9 cellular contexts compared by ENCODE assay signal in the genomic region with DNA sequence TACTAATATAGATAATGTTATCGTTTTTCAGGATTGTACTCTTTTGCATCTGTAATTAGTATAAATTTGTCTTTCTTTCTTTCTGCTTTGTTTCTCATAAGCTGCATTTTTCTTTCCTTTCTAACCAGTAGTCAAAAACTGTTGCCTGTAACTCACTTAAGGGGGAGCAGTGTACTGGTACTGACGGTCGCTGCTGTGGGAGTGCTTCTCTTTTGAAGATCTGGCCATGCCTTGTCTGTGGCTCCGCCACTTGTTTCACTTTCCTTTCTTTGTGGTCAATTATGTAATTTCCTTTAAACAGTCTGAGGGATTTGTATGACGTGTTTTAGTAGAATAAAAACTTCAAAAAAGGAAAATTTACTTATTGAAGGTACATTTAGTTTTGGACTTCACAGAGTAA. TPM values are rescaled to one million over a fixed set of nuclear protein-coding genes. Genes with fewer than 3 reads are reported as not detected.
A peak's percentile ranks its signal among the peaks of the same experiment; 100 is the strongest.
DNase-seq lines count a peak whose midpoint lies in the region; ATAC-seq, FAIRE-seq and TF ChIP-seq lines count a peak whose summit lies in the region.
"Had no signal": no experiment of that assay in that cellular context is flagged by ENCODE, and none has a peak within 500 bp of the region (broad histone marks: within the 10 kb centered on the region; RNA-seq: fewer than 3 reads in every experiment).

No MANE protein-coding gene starts in this region.

- peaks cover 68% of the 10 kb centered on the region for H3K36me3 Mint-ChIP-seq in activated naive CD4-positive, alpha-beta T cell treated with anti-CD3 and anti-CD28 coated beads for 36 hours (ENCODE audit: low read depth)
- H3K36me3 Mint-ChIP-seq in naive thymus-derived CD8-positive, alpha-beta T cell, result peaks cover 31 to 95% (median 43%) of the 10 kb centered on the region in 3 donors
- peaks cover 16% of the 10 kb centered on the region for H3K36me3 Mint-ChIP-seq in endothelial cell (ENCODE audit: low read depth, unreplicated experiment)

- no peaks in the 10 kb centered on the region for H3K27me3 Mint-ChIP-seq in activated naive CD4-positive, alpha-beta T cell treated with anti-CD3 and anti-CD28 coated beads for 36 hours (ENCODE audit: low read depth)
- no peaks in the 10 kb centered on the region for H3K27me3 Mint-ChIP-seq in naive thymus-derived CD8-positive, alpha-beta T cell
- H3K27me3 Mint-ChIP-seq in endothelial cell (ENCODE audit: unreplicated experiment), result no peaks in the 10 kb centered on the region

- peak; percentile 97 for ATAC-seq in HG02763 (IDR thresholded peaks at IDR 0.05; ENCODE audit: unreplicated experiment)
- ATAC-seq in naive thymus-derived CD8-positive, alpha-beta T cell, result peak; percentile 98 to 99

- no peaks in the 10 kb centered on the region for H3K9me3 Mint-ChIP-seq in activated naive CD4-positive, alpha-beta T cell treated with anti-CD3 and anti-CD28 coated beads for 36 hours
- H3K9me3 Mint-ChIP-seq in naive thymus-derived CD8-positive, alpha-beta T cell, result no peaks in the 10 kb centered on the region
- no peaks in the 10 kb centered on the region for H3K9me3 Mint-ChIP-seq in endothelial cell (ENCODE audit: unreplicated experiment)

- CTCF ChIA-PET in activated naive CD4-positive, alpha-beta T cell treated with anti-CD3 and anti-CD28 coated beads for 36 hours (lab: Charles Lee), result interaction anchor here (0.8 to 2.3 kb wide), 3 partner anchors 8 to 58 kb away, joined by 3 to 10 read pairs (median 4); partner anchors contain the start of gene BROX

- POLR2A ChIA-PET in naive thymus-derived CD8-positive, alpha-beta T cell (lab: Charles Lee), result interaction anchor here (1.4 to 3.6 kb wide), 3 partner anchors 10 to 58 kb away, joined by 5 to 39 read pairs (median 22); partner anchors contain the start of genes AIDA and BROX

- H3K4me1 Mint-ChIP-seq in activated naive CD4-positive, alpha-beta T cell treated with anti-CD3 and anti-CD28 coated beads for 36 hours (ENCODE audit: low read depth), result peaks cover 62% of the 10 kb centered on the region
- peaks cover 34 to 67% (median 63%) of the 10 kb centered on the region in 4 donors for H3K4me1 Mint-ChIP-seq in naive thymus-derived CD8-positive, alpha-beta T cell
- no peaks in the 10 kb centered on the region for H3K4me1 Mint-ChIP-seq in endothelial cell (ENCODE audit: unreplicated experiment)

- peak overlapping the region; percentile 44 for H3K4me3 Mint-ChIP-seq in activated naive CD4-positive, alpha-beta T cell treated with anti-CD3 and anti-CD28 coated beads for 36 hours
- H3K4me3 Mint-ChIP-seq in naive thymus-derived CD8-positive, alpha-beta T cell, result peak overlapping the region; percentile 22 to 82 (median 68)
- no peak overlapping the region for H3K4me3 Mint-ChIP-seq in endothelial cell (ENCODE audit: unreplicated experiment)

- no peaks in the 10 kb centered on the region for H3K27me3 ChIP-seq in Peyer's patch
- H3K27me3 ChIP-seq: SJSA1 had no signal

- DNase-seq in GM12892 (ENCODE audit: insufficient read length) (no peak), Peyer's patch (peak in 2 of 3 donors; percentile 73 to 83), NCI-H774 (lab: John Stamatoyannopoulos, UW) (no peak), C1 segment of cervical spinal cord (lab: John Stamatoyannopoulos, UW) (no peak), endothelial cell (ENCODE audit: low spot score) (no peak)
- DNase-seq in activated naive CD4-positive, alpha-beta T cell treated with anti-CD3 and anti-CD28 coated beads for 36 hours, result peak; percentile 81
- DNase-seq in naive thymus-derived CD8-positive, alpha-beta T cell, result peak; percentile 48 to 89 (median 81)

- TF ChIP-seq POLR2A in GM12892 (IDR thresholded peaks at IDR 0.05; ENCODE audit: low read depth, low read length) (no peak), Peyer's patch (IDR thresholded peaks at IDR 0.05) (no peak)

- no peak overlapping the region for H3K4me3 ChIP-seq in Peyer's patch
- H3K4me3 ChIP-seq: SJSA1 had no signal

- peak; percentile 97 for FAIRE-seq in GM12892 (lab: Jason Lieb, UNC)

- intact Hi-C loops in activated naive CD4-positive, alpha-beta T cell treated with anti-CD3 and anti-CD28 coated beads for 36 hours (cut with micrococcal nuclease), result loop anchor here (1.0 to 5.0 kb wide), 5 partner anchors 11 to 426 kb away; partner anchors contain the start of genes DISP1 and MIA3

- H3K4me1 ChIP-seq in Peyer's patch, result peaks cover 0 to 15% (median 2%) of the 10 kb centered on the region in 4 donors
- H3K4me1 ChIP-seq: SJSA1 had no signal

- TF ChIP-seq CTCF in Peyer's patch (IDR thresholded peaks at IDR 0.05), result peak in 3 of 6 experiments; percentile 6 to 10 (median 10)
- no peak for TF ChIP-seq CTCF in endothelial cell (IDR thresholded peaks at IDR 0.05; ENCODE audit: unreplicated experiment)

- peak overlapping the region; percentile 90 for H3K27ac Mint-ChIP-seq in activated naive CD4-positive, alpha-beta T cell treated with anti-CD3 and anti-CD28 coated beads for 36 hours
- peak overlapping the region; percentile 88 to 97 (median 95) for H3K27ac Mint-ChIP-seq in naive thymus-derived CD8-positive, alpha-beta T cell
- H3K27ac Mint-ChIP-seq in endothelial cell (ENCODE audit: unreplicated experiment), result no peak overlapping the region

- H3K36me3 ChIP-seq in Peyer's patch, result peaks cover 0 to 99% (median 0%) of the 10 kb centered on the region in 3 donors

- H3K9me3 ChIP-seq in Peyer's patch, result no peaks in the 10 kb centered on the region
- H3K9me3 ChIP-seq: SJSA1 had no signal

- H3K27ac ChIP-seq in Peyer's patch, result peak overlapping the region; percentile 33 to 74 (median 56)
- H3K27ac ChIP-seq: SJSA1 had no signal

RNA-seq across cellular contexts. Expression of gene MIA3, which starts 37.0 kb away (rescaled TPM):
- polyA plus RNA-seq in GM12892 (2012; ENCODE audit: missing spikeins), result 22.2 TPM
- total RNA-seq in Peyer's patch (100 to 1,000 TPM in 1 of 4 donors, 10 to 100 TPM in 3; 53.1 to 133 (median 75.0) TPM), endothelial cell (ENCODE audit: unreplicated experiment) (48.5 TPM)
- total RNA-seq in activated naive CD4-positive, alpha-beta T cell treated with anti-CD3 and anti-CD28 coated beads for 36 hours, result 10 to 100 TPM; 55.1 to 62.1 TPM
- 100 to 1,000 TPM; 102 to 103 TPM for total RNA-seq in naive thymus-derived CD8-positive, alpha-beta T cell
- 10 to 100 TPM; 36.7 to 65.0 (median 52.9) TPM for polyA plus RNA-seq in naive thymus-derived CD8-positive, alpha-beta T cell

RNA-seq across cellular contexts. Expression of gene AIDA, which starts 57.4 kb away (rescaled TPM):
- polyA plus RNA-seq in GM12892 (2012; ENCODE audit: missing spikeins), result 33.9 TPM
- total RNA-seq in Peyer's patch (10 to 100 TPM; 22.1 to 73.4 (median 25.2) TPM), endothelial cell (ENCODE audit: unreplicated experiment) (93.4 TPM)
- 10 to 100 TPM; 67.3 to 68.2 TPM for total RNA-seq in activated naive CD4-positive, alpha-beta T cell treated with anti-CD3 and anti-CD28 coated beads for 36 hours
- total RNA-seq in naive thymus-derived CD8-positive, alpha-beta T cell, result 10 to 100 TPM; 62.8 to 62.9 TPM
- polyA plus RNA-seq in naive thymus-derived CD8-positive, alpha-beta T cell, result 10 to 100 TPM; 23.0 to 25.1 (median 23.7) TPM

RNA-seq across cellular contexts. Expression of gene BROX, which starts 57.5 kb away (rescaled TPM):
- 17.9 TPM for polyA plus RNA-seq in GM12892 (2012; ENCODE audit: missing spikeins)
- total RNA-seq in Peyer's patch, result 10 to 100 TPM; 37.7 to 57.4 (median 43.9) TPM
- 10 to 100 TPM; 35.7 to 37.2 TPM for total RNA-seq in activated naive CD4-positive, alpha-beta T cell treated with anti-CD3 and anti-CD28 coated beads for 36 hours
- total RNA-seq in naive thymus-derived CD8-positive, alpha-beta T cell, result 10 to 100 TPM; 51.3 to 53.3 TPM
- 10 to 100 TPM in 1 of 3 donors, 1 to 10 TPM in 2; 8.6 to 10.2 (median 9.2) TPM for polyA plus RNA-seq in naive thymus-derived CD8-positive, alpha-beta T cell
- total RNA-seq in endothelial cell (ENCODE audit: unreplicated experiment), result 38.4 TPM

Comparison
In these comparisons a context has a peak if more than half of its experiments do, and no peak if none do; other contexts are left out.
1. DNase-seq: peak in Peyer's patch (2 of 3), activated naive CD4-positive, alpha-beta T cell treated with anti-CD3 and anti-CD28 coated beads for 36 hours (single experiment) and naive thymus-derived CD8-positive, alpha-beta T cell (10 of 10); none in GM12892 (single experiment), NCI-H774 (single experiment), C1 segment of cervical spinal cord (0 of 14) and endothelial cell (single experiment).